Comparison of ENCODE assay signal across 8 cellular contexts in genomic region chr1:54406339-54407181, GRCh38. TPM values are rescaled to one million over a fixed set of nuclear protein-coding genes. Genes with fewer than 3 reads are reported as not detected.
DNase-seq lines count a peak whose midpoint lies in the region; ATAC-seq and TF ChIP-seq lines count a peak whose summit lies in the region.

Gene SSBP3 (minus strand): TSS chr1:54406394.

- no peaks in the 10 kb centered on the region for H3K27me3 ChIP-seq in layer of hippocampus (ENCODE audit: control insufficient read depth, insufficient read depth, low read length)

- H3K27ac Mint-ChIP-seq in activated CD4-positive, alpha-beta T cell treated with anti-CD3 and anti-CD28 coated beads for 36 hours: peak within 1 kb of the TSS; percentile 88
- H3K27ac Mint-ChIP-seq in chondrocyte (ENCODE audit: unreplicated experiment): peak within 1 kb of the TSS; percentile 83

- intact Hi-C loops in activated CD4-positive, alpha-beta T cell treated with anti-CD3 and anti-CD28 coated beads for 36 hours (cut with DNase I, micrococcal nuclease): loop anchor here (1.0 to 10.0 kb wide), 10 partner anchors 30 to 354 kb away; partner anchors contain the start of genes CYB5RL (in 2 of the 2), MRPL37 (in 2 of the 2), TCEANC2 (in 2 of the 2) and TMEM59 (in 2 of the 2)

- peak within 1 kb of the TSS; percentile 73 for H3K4me3 ChIP-seq in AG09309 (ENCODE audit: control insufficient read depth, low read depth, low read length)

- H3K4me1 Mint-ChIP-seq in activated CD4-positive, alpha-beta T cell treated with anti-CD3 and anti-CD28 coated beads for 36 hours: peaks cover 57% of the 10 kb centered on the region
- peaks cover 38% of the 10 kb centered on the region for H3K4me1 Mint-ChIP-seq in chondrocyte (ENCODE audit: low read depth)

- H3K36me3 Mint-ChIP-seq in activated CD4-positive, alpha-beta T cell treated with anti-CD3 and anti-CD28 coated beads for 36 hours (ENCODE audit: low read depth): peaks cover 26% of the 10 kb centered on the region
- peaks cover 4% of the 10 kb centered on the region for H3K36me3 Mint-ChIP-seq in chondrocyte (ENCODE audit: low read depth)

- CTCF ChIA-PET in activated CD4-positive, alpha-beta T cell treated with anti-CD3 and anti-CD28 coated beads for 36 hours (lab: Charles Lee): interaction anchor here (0.7 to 1.2 kb wide), 5 partner anchors 30 to 83 kb away, joined by 3 to 7 read pairs (median 4); no protein-coding TSS in a partner anchor

- H3K27me3 Mint-ChIP-seq in activated CD4-positive, alpha-beta T cell treated with anti-CD3 and anti-CD28 coated beads for 36 hours: no peaks in the 10 kb centered on the region
- no peaks in the 10 kb centered on the region for H3K27me3 Mint-ChIP-seq in chondrocyte (ENCODE audit: low read depth)

- POLR2A ChIA-PET in activated CD4-positive, alpha-beta T cell treated with anti-CD3 and anti-CD28 coated beads for 36 hours (lab: Charles Lee): interaction anchor here (0.6 to 1.8 kb wide), 5 partner anchors 13 to 283 kb away, joined by 3 to 5 read pairs (median 4); partner anchors contain the start of genes CYB5RL and MRPL37

- DNase-seq in AG09309 (ENCODE audit: low read depth) (peak; percentile 52), NCI-H446 treated with DMSO at 0.1 percent for 48 hours (lab: John Stamatoyannopoulos, UW) (peak; percentile 82), chondrocyte (ENCODE audit: low spot score) (peak; percentile 96)
- DNase-seq in activated CD4-positive, alpha-beta T cell treated with anti-CD3 and anti-CD28 coated beads for 36 hours: peak; percentile 95
- peak; percentile 82 to 93 for DNase-seq in stimulated activated CD4-positive, alpha-beta T cell treated with anti-CD3 and anti-CD28 coated beads, Interleukin-1b, Interleukin-23, amount 100 ng/mL, for 4 hours (ENCODE audit: low read depth in 2 of 2)

- ATAC-seq in GM19025 (IDR thresholded peaks at IDR 0.05; ENCODE audit: low read depth, unreplicated experiment) (peak; percentile 89), HG03342 (IDR thresholded peaks at IDR 0.05; ENCODE audit: unreplicated experiment) (peak; percentile 78)
- ATAC-seq in activated CD4-positive, alpha-beta T cell treated with anti-CD3 and anti-CD28 coated beads for 36 hours: peak; percentile 84

- no peaks in the 10 kb centered on the region for H3K9me3 Mint-ChIP-seq in activated CD4-positive, alpha-beta T cell treated with anti-CD3 and anti-CD28 coated beads for 36 hours (ENCODE audit: low read depth)
- H3K9me3 Mint-ChIP-seq in chondrocyte (ENCODE audit: low read depth): no peaks in the 10 kb centered on the region

- peak within 1 kb of the TSS; percentile 89 for H3K27ac ChIP-seq in layer of hippocampus (ENCODE audit: low read depth, low read length)

- H3K4me3 Mint-ChIP-seq in activated CD4-positive, alpha-beta T cell treated with anti-CD3 and anti-CD28 coated beads for 36 hours: peak within 1 kb of the TSS; percentile 76
- H3K4me3 Mint-ChIP-seq in chondrocyte (ENCODE audit: unreplicated experiment): peak within 1 kb of the TSS; percentile 83

- TF ChIP-seq CTCF in AG09309 (IDR thresholded peaks at IDR 0.05; ENCODE audit: control insufficient read depth, insufficient read depth, low read depth, low read length, missing control alignments) (no peak), chondrocyte (IDR thresholded peaks at IDR 0.05) (peak; percentile 54)

RNA-seq across cellular contexts. Expression of gene SSBP3, which starts in this region (rescaled TPM):
- 10 to 100 TPM; 40.3 to 64.2 TPM for total RNA-seq in activated CD4-positive, alpha-beta T cell treated with anti-CD3 and anti-CD28 coated beads for 36 hours
- 22.0 to 41.2 TPM (median 26.2 TPM) in 3 replicates for total RNA-seq in chondrocyte

Comparison
In these comparisons a context has a peak if more than half of its experiments do, and no peak if none do; other contexts are left out.
1. Peak in every context shown above with its lines: DNase-seq, ATAC-seq, H3K4me3 ChIP-seq and H3K27ac ChIP-seq.